In genomic region chr6:51926125-51926524, GRCh38 we compare ENCODE assay signal across 24 cellular contexts.
"Had no signal": no experiment of that assay in that cellular context is flagged by ENCODE, and none has a peak within 500 bp of the region (broad histone marks: within the 10 kb centered on the region; RNA-seq: fewer than 3 reads in every experiment).

No MANE protein-coding gene starts in this region.

- H3K9me3 ChIP-seq: ascending aorta, lower lobe of right lung, upper lobe of left lung had no signal

- H3K27me3 ChIP-seq: ascending aorta, brain microvascular endothelial cell, hepatocyte, upper lobe of left lung had no signal

- H3K79me2 ChIP-seq: hepatocyte, parathyroid adenoma had no signal

- ATAC-seq: esophagus mucosa; left lobe of liver; lower lobe of right lung; right cardiac atrium; stimulated activated naive CD8-positive, alpha-beta T cell treated with anti-CD3 and anti-CD28 coated beads, Interleukin-15, Interleukin-2, amounts not matched to agents 100 U/mL and 50 U/mL, for 24 hours had no signal

- H3K4me1 ChIP-seq: ascending aorta, lower lobe of right lung, parathyroid adenoma, upper lobe of left lung had no signal

- H3K4me3 ChIP-seq: ascending aorta, hepatocyte, lower lobe of right lung, upper lobe of left lung had no signal

- H3K4me3 Mint-ChIP-seq: activated naive CD4-positive, alpha-beta T cell treated with anti-CD3 and anti-CD28 coated beads, Interleukin-2, amount 50 U/mL, for 24 hours; immature natural killer cell had no signal

- H3K4me1 Mint-ChIP-seq: activated naive CD4-positive, alpha-beta T cell treated with anti-CD3 and anti-CD28 coated beads, Interleukin-2, amount 50 U/mL, for 24 hours; immature natural killer cell; naive B cell had no signal

- H3K9ac ChIP-seq: parathyroid adenoma had no signal

- H2AFZ ChIP-seq: hepatocyte, parathyroid adenoma had no signal

- H3K27ac ChIP-seq: ascending aorta, brain microvascular endothelial cell, hepatocyte, lower lobe of right lung, parathyroid adenoma, upper lobe of left lung, WERI-Rb-1 had no signal

- H3K9me3 Mint-ChIP-seq: activated naive CD4-positive, alpha-beta T cell treated with anti-CD3 and anti-CD28 coated beads, Interleukin-2, amount 50 U/mL, for 24 hours had no signal

- H3K4me2 ChIP-seq: hepatocyte had no signal

- H3K36me3 Mint-ChIP-seq: activated naive CD4-positive, alpha-beta T cell treated with anti-CD3 and anti-CD28 coated beads, Interleukin-2, amount 50 U/mL, for 24 hours; immature natural killer cell had no signal

- H3K27ac Mint-ChIP-seq: activated naive CD4-positive, alpha-beta T cell treated with anti-CD3 and anti-CD28 coated beads, Interleukin-2, amount 50 U/mL, for 24 hours; immature natural killer cell; naive B cell had no signal

- DNase-seq: activated CD4-positive, alpha-beta T cell treated with anti-CD3 and anti-CD28 coated beads, Interleukin-2, amount 50 U/mL, for 1 hour; activated CD4-positive, CD25-positive, alpha-beta regulatory T cell treated with anti-CD3 and anti-CD28 coated beads, Interleukin-2, amount 50 U/mL, for 72 hours; activated gamma-delta T cell treated with Interleukin-2 at 50 U/mL for 16 hours; activated T-cell treated with anti-CD3 and anti-CD28 coated beads, Interleukin-2, amount 50 U/mL, for 1 hour; brain microvascular endothelial cell; caudate nucleus; dermis blood vessel endothelial cell; effector CD8-positive, alpha-beta T cell; foreskin melanocyte; immature natural killer cell; lower lobe of right lung; naive B cell; nucleus accumbens; right cardiac atrium; stimulated activated CD4-positive, alpha-beta T cell treated with anti-CD3 and anti-CD28 coated beads, Interleukin-4, amount 100 ng/mL, for 24 hours; stimulated activated naive CD8-positive, alpha-beta T cell treated with anti-CD3 and anti-CD28 coated beads, Interleukin-15, Interleukin-2, amounts not matched to agents 100 U/mL and 50 U/mL, for 24 hours; upper lobe of left lung; WERI-Rb-1 had no signal

- H3K36me3 ChIP-seq: ascending aorta, brain microvascular endothelial cell, lower lobe of right lung, upper lobe of left lung, WERI-Rb-1 had no signal
